ENCODE assay signal across 14 cellular contexts in the genomic region with DNA sequence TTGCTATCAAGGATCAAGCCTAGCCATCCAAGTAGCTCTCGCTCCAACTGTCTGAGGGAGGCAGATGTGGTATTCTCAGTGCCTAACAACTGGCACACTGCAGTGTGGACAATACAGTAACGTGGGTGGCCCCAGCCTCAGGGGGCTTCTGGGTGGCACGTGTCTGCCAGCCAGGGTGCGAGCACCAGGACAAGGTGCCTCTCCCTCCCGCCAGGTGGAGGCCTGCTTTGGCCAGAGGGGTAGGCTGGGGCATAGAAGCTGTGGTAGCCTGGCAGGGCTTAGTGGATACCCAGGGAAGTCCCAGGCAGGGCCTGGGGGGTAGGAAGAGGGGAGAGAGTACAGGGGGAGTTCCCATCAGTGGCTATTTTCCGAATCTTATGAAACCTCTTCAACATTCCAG.
DNase-seq lines count a peak whose midpoint lies in the region; ATAC-seq and TF ChIP-seq lines count a peak whose summit lies in the region.
"Had no signal": no experiment of that assay in that cellular context is flagged by ENCODE, and none has a peak within 500 bp of the region (broad histone marks: within the 10 kb centered on the region; RNA-seq: fewer than 3 reads in every experiment).

No MANE protein-coding gene starts in this region.

- H3K36me3 Mint-ChIP-seq in activated naive CD4-positive, alpha-beta T cell treated with anti-CD3 and anti-CD28 coated beads, Interleukin-2, amount 50 U/mL, for 24 hours = no peaks in the 10 kb centered on the region
- no peaks in the 10 kb centered on the region for H3K36me3 Mint-ChIP-seq in osteocyte (ENCODE audit: unreplicated experiment)

- no peak for DNase-seq in activated naive CD4-positive, alpha-beta T cell (lab: John Stamatoyannopoulos, UW)
- DNase-seq in esophagus muscularis mucosa (ENCODE audit: extremely low spot score) (peak; percentile 89), osteocyte (ENCODE audit: extremely low spot score, unreplicated experiment) (peak; percentile 57), ureter (ENCODE audit: low spot score) (no peak)
- DNase-seq: C1 segment of cervical spinal cord; Caco-2; CD4-positive, alpha-beta memory T cell; DMS153; DND-41; HFFc6 had no signal

- 94% methylated on average over 5 of the region's 6 CpGs for WGBS in esophagus muscularis mucosa

- no peaks in the 10 kb centered on the region for H3K36me3 ChIP-seq in esophagus muscularis mucosa
- H3K36me3 ChIP-seq: HAP-1 had no signal

- no peaks in the 10 kb centered on the region for H3K4me1 ChIP-seq in esophagus muscularis mucosa
- H3K4me1 ChIP-seq: Caco-2, HAP-1 had no signal

- intact Hi-C loops in esophagus muscularis mucosa (cut with DNase I) = no loop called here

- ATAC-seq in HG02642 (IDR thresholded peaks at IDR 0.05; ENCODE audit: poor library complexity, unreplicated experiment) = no peak
- ATAC-seq: GM23338 had no signal

- peaks cover 0 to 8% (median 0%) of the 10 kb centered on the region in 4 donors for H3K9me3 ChIP-seq in esophagus muscularis mucosa
- H3K9me3 ChIP-seq: Caco-2 had no signal

- no peak overlapping the region for H3K4me3 ChIP-seq in esophagus muscularis mucosa
- H3K4me3 ChIP-seq: GM23338, HAP-1 had no signal

- no peaks in the 10 kb centered on the region for H3K4me1 Mint-ChIP-seq in activated naive CD4-positive, alpha-beta T cell treated with anti-CD3 and anti-CD28 coated beads, Interleukin-2, amount 50 U/mL, for 24 hours
- no peaks in the 10 kb centered on the region for H3K4me1 Mint-ChIP-seq in osteocyte (ENCODE audit: unreplicated experiment)
- H3K4me1 Mint-ChIP-seq: GM23338 had no signal

- no peak overlapping the region for H3K27ac ChIP-seq in esophagus muscularis mucosa (replicated peaks in 1 of 4)

- no peaks in the 10 kb centered on the region for H3K27me3 ChIP-seq in esophagus muscularis mucosa

- H3K27ac Mint-ChIP-seq in activated naive CD4-positive, alpha-beta T cell treated with anti-CD3 and anti-CD28 coated beads, Interleukin-2, amount 50 U/mL, for 24 hours = peak overlapping the region; percentile 18
- H3K27ac Mint-ChIP-seq in osteocyte (ENCODE audit: unreplicated experiment) = no peak overlapping the region
- H3K27ac Mint-ChIP-seq: GM23338, HFFc6 had no signal

- H3K27me3 Mint-ChIP-seq in activated naive CD4-positive, alpha-beta T cell treated with anti-CD3 and anti-CD28 coated beads, Interleukin-2, amount 50 U/mL, for 24 hours = no peaks in the 10 kb centered on the region
- H3K27me3 Mint-ChIP-seq in osteocyte (ENCODE audit: unreplicated experiment) = peaks cover 3% of the 10 kb centered on the region
- H3K27me3 Mint-ChIP-seq: CD4-positive, alpha-beta memory T cell had no signal

- no peak for TF ChIP-seq EP300 in esophagus muscularis mucosa (IDR thresholded peaks at IDR 0.05)

- TF ChIP-seq CTCF in esophagus muscularis mucosa (IDR thresholded peaks at IDR 0.05) = no peak
- TF ChIP-seq CTCF in osteocyte (IDR thresholded peaks at IDR 0.05) = no peak

- no peak for TF ChIP-seq POLR2A in esophagus muscularis mucosa (IDR thresholded peaks at IDR 0.05; ENCODE audit: low read depth)

- no peaks in the 10 kb centered on the region for H3K9me3 Mint-ChIP-seq in activated naive CD4-positive, alpha-beta T cell treated with anti-CD3 and anti-CD28 coated beads, Interleukin-2, amount 50 U/mL, for 24 hours
- peaks cover 5% of the 10 kb centered on the region for H3K9me3 Mint-ChIP-seq in osteocyte (ENCODE audit: unreplicated experiment)
- H3K9me3 Mint-ChIP-seq: GM23338, HFFc6 had no signal

- H3K4me3 Mint-ChIP-seq in activated naive CD4-positive, alpha-beta T cell treated with anti-CD3 and anti-CD28 coated beads, Interleukin-2, amount 50 U/mL, for 24 hours = no peak overlapping the region
- no peak overlapping the region for H3K4me3 Mint-ChIP-seq in osteocyte (ENCODE audit: unreplicated experiment)
- H3K4me3 Mint-ChIP-seq: CD4-positive, alpha-beta memory T cell; GM23338; HFFc6 had no signal

Comparison
In these comparisons a context has a peak if more than half of its experiments do, and no peak if none do; other contexts are left out.
1. DNase-seq: peak in esophagus muscularis mucosa (single experiment) and osteocyte (single experiment); none in activated naive CD4-positive, alpha-beta T cell (0 of 4) and ureter (single experiment).